In the genomic region with DNA sequence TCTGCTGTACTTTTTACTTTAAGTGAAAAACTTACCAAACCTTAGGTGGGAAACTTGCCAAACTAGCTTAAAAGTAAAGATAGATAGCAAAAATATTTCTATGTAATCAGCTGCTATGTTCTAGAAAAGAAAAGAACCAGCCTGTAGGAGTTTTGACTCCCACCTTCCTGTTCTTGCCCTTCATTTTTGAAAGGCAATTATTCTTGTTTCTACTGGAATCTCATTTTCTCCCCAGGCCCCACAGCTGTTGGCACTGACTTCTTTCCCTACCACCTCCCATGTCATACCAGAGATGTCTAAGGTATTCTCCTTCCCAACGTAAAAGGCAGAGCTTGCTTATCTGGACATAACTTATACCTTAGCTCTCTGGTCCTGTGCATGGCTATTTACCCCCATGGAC, we compare ENCODE assay signal across 7 cellular contexts.
"Had no signal": no experiment of that assay in that cellular context is flagged by ENCODE, and none has a peak within 500 bp of the region (broad histone marks: within the 10 kb centered on the region; RNA-seq: fewer than 3 reads in every experiment).

No MANE protein-coding gene starts in this region.

- H2AFZ ChIP-seq: GM23248 had no signal

- FAIRE-seq: HTR-8/SVneo had no signal

- H3K4me3 ChIP-seq: GM23248, K562 had no signal

- DNase-seq: GM23248, GOT3, HCEC 1CT, IMR-90, KG1 had no signal

- H3K27ac ChIP-seq: GM23248 had no signal

- H3K9ac ChIP-seq: GM23248 had no signal
